9 cellular contexts compared by ENCODE assay signal in the genomic region with DNA sequence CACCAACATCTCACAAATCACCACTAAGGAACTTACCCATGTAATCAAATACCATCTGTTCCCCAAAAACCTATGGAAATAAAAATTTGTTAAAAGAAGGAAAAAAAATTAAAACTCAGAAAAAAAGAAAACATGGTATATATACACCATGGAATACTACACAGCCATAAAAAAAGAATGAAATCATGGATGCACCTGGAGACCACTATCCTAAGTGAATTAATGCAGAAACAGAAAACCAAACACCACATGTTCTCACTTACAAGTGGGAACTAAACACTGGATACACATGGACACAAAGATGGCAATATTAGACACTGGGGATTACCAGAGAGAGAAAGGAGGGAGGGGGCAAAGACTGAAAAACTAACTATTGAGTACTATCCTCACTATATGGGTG. TPM values are rescaled to one million over a fixed set of nuclear protein-coding genes. Genes with fewer than 3 reads are reported as not detected.
"Had no signal": no experiment of that assay in that cellular context is flagged by ENCODE, and none has a peak within 500 bp of the region (broad histone marks: within the 10 kb centered on the region; RNA-seq: fewer than 3 reads in every experiment).

No MANE protein-coding gene starts in this region.

- ATAC-seq: HepG2 had no signal

- FAIRE-seq: HepG2, HTR-8/SVneo had no signal

- H3K9ac ChIP-seq: KMS-11 had no signal

- DNase-seq: IMR-90, KBM-7, KG1 had no signal

- H3K4me3 Mint-ChIP-seq: IgD-negative memory B cell had no signal

- H3K27ac ChIP-seq: HL-60, KMS-11 had no signal

- H3K4me2 ChIP-seq: KMS-11 had no signal

RNA-seq across cellular contexts. Expression of a gene that starts 50.4 kb away (rescaled TPM):
- total RNA-seq: HT1080 had no signal
